8 cellular contexts compared by ENCODE assay signal in genomic region chr3:70550723-70551319, GRCh38.
DNase-seq lines count a peak whose midpoint lies in the region; ATAC-seq and TF ChIP-seq lines count a peak whose summit lies in the region.

No MANE protein-coding gene starts in this region.

- H3K27me3 ChIP-seq in BJ (ENCODE audit: control insufficient read depth, insufficient read depth, low read length) (peaks cover 1% of the 10 kb centered on the region; the same call in 1 of the 2 replicates), right atrium auricular region (no peaks in the 10 kb centered on the region)

- DNase-seq in BJ (ENCODE audit: low read depth) (no peak), SK-N-DZ (ENCODE audit: low spot score) (peak; percentile 2), right atrium auricular region (ENCODE audit: low spot score) (peak; percentile 75), epidermal melanocyte (ENCODE audit: insufficient read length, low spot score) (no peak)
- DNase-seq in activated naive CD4-positive, alpha-beta T cell treated with anti-CD3 and anti-CD28 coated beads for 36 hours: peak; percentile 88
- peak; percentile 50 to 59 for DNase-seq in stimulated activated CD4-positive, alpha-beta T cell treated with anti-CD3 and anti-CD28 coated beads, Interleukin-15, amount 100 ng/mL, for 48 hours (ENCODE audit: low read depth in 2 of 2)

- H3K36me3 Mint-ChIP-seq in activated naive CD4-positive, alpha-beta T cell treated with anti-CD3 and anti-CD28 coated beads for 36 hours (ENCODE audit: low read depth): no peaks in the 10 kb centered on the region

- peak; percentile 86 for TF ChIP-seq CTCF in BJ (IDR thresholded peaks at IDR 0.05; ENCODE audit: insufficient read depth, low read depth, low read length)
- TF ChIP-seq CTCF in right atrium auricular region (IDR thresholded peaks at IDR 0.05): peak; percentile 63 to 87

- H3K36me3 ChIP-seq in BJ (ENCODE audit: control insufficient read depth, insufficient read depth, low read length) (no peaks in the 10 kb centered on the region), right atrium auricular region (no peaks in the 10 kb centered on the region)

- intact Hi-C loops in activated naive CD4-positive, alpha-beta T cell treated with anti-CD3 and anti-CD28 coated beads for 36 hours (cut with micrococcal nuclease): loop anchor here (1.0 to 10.0 kb wide), 9 partner anchors 166 to 1102 kb away; no protein-coding TSS in a partner anchor

- no peak overlapping the region for H3K27ac Mint-ChIP-seq in activated naive CD4-positive, alpha-beta T cell treated with anti-CD3 and anti-CD28 coated beads for 36 hours

- POLR2A ChIA-PET in BJ (lab: Charles Lee): interaction anchor here (1.5 kb wide), 1 partner anchor 1102 kb away, joined by 3 read pairs; no protein-coding TSS in a partner anchor

- H3K4me3 ChIP-seq in BJ (ENCODE audit: low read depth, low read length) (no peak overlapping the region), right atrium auricular region (no peak overlapping the region)

- no peaks in the 10 kb centered on the region for H3K4me1 ChIP-seq in right atrium auricular region

- ATAC-seq in GM18909 (IDR thresholded peaks at IDR 0.05; ENCODE audit: poor library complexity, unreplicated experiment) (peak; percentile 92), HG03354 (IDR thresholded peaks at IDR 0.05; ENCODE audit: poor library complexity, severe bottlenecking, unreplicated experiment) (peak; percentile 95)

- no peak overlapping the region for H3K27ac ChIP-seq in right atrium auricular region

- CTCF ChIA-PET in BJ (lab: Yijun Ruan, JAX): interaction anchor here (0.6 to 3.1 kb wide), 32 partner anchors 8 to 1130 kb away, joined by 3 to 27 read pairs (median 4); no protein-coding TSS in a partner anchor
- CTCF ChIA-PET in activated naive CD4-positive, alpha-beta T cell treated with anti-CD3 and anti-CD28 coated beads for 36 hours (lab: Charles Lee): interaction anchor here (0.5 to 1.7 kb wide), 29 partner anchors 8 to 1078 kb away, joined by 3 to 8 read pairs (median 4); no protein-coding TSS in a partner anchor

- H3K4me3 Mint-ChIP-seq in activated naive CD4-positive, alpha-beta T cell treated with anti-CD3 and anti-CD28 coated beads for 36 hours: no peak overlapping the region

- H3K27me3 Mint-ChIP-seq in activated naive CD4-positive, alpha-beta T cell treated with anti-CD3 and anti-CD28 coated beads for 36 hours (ENCODE audit: low read depth): no peaks in the 10 kb centered on the region

- H3K9me3 Mint-ChIP-seq in activated naive CD4-positive, alpha-beta T cell treated with anti-CD3 and anti-CD28 coated beads for 36 hours: no peaks in the 10 kb centered on the region

- H3K9me3 ChIP-seq in right atrium auricular region: no peaks in the 10 kb centered on the region

- H3K4me1 Mint-ChIP-seq in activated naive CD4-positive, alpha-beta T cell treated with anti-CD3 and anti-CD28 coated beads for 36 hours (ENCODE audit: low read depth): no peaks in the 10 kb centered on the region

Comparison
In these comparisons a context has a peak if more than half of its experiments do, and no peak if none do; other contexts are left out.
1. DNase-seq: peak in SK-N-DZ (single experiment), activated naive CD4-positive, alpha-beta T cell treated with anti-CD3 and anti-CD28 coated beads for 36 hours (single experiment), right atrium auricular region (single experiment) and stimulated activated CD4-positive, alpha-beta T cell treated with anti-CD3 and anti-CD28 coated beads, Interleukin-15, amount 100 ng/mL, for 48 hours (2 of 2); none in BJ (single experiment) and epidermal melanocyte (single experiment).